28 cellular contexts compared by ENCODE assay signal in the genomic region with DNA sequence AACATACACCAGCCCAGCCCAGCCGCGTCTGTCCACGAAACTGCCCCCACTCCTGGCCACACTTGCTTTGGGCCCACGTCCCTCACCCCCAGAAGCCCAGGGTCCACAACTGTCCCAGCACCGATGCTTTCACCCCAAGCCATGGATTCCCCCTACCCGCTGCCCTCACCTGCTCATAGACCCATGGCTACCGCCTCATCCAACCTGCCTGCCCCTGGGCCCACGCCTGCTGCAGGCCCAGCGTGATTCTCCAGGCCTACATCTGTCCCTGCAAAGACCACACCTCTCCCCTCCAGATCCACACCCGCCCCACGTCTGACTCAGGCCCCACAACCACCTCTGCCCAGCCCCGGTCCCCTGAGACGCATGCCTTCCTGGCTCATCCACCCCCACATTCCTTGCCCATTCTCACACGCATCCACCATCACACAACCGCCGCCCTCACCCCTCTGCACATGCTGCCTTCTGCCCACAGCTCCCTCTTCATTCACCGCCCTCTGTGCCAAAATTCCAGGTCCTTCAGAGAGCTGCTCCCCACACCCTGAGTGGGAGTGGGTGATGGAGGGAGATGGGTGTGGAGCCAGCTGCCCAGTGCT.
DNase-seq lines count a peak whose midpoint lies in the region; ATAC-seq and TF ChIP-seq lines count a peak whose summit lies in the region.
"Had no signal": no experiment of that assay in that cellular context is flagged by ENCODE, and none has a peak within 500 bp of the region (broad histone marks: within the 10 kb centered on the region; RNA-seq: fewer than 3 reads in every experiment).

No MANE protein-coding gene starts in this region.

- no peak overlapping the region for H4K8ac ChIP-seq in IMR-90 (ENCODE audit: low read depth in 2 of 2, low read length in 2 of 2)

- intact Hi-C loops in IMR-90 (cut with micrococcal nuclease), result no loop called here

- no peaks in the 10 kb centered on the region for H3K36me3 ChIP-seq in BLaER1
- H3K36me3 ChIP-seq in IMR-90 (ENCODE audit: control insufficient read depth, insufficient read depth, low read length), result no peaks in the 10 kb centered on the region
- H3K36me3 ChIP-seq in endocrine pancreas (ENCODE audit: control insufficient read depth, insufficient read depth, low read length), result no peaks in the 10 kb centered on the region
- no peaks in the 10 kb centered on the region for H3K36me3 ChIP-seq in SJCRH30
- no peaks in the 10 kb centered on the region for H3K36me3 ChIP-seq in endodermal cell (ENCODE audit: control insufficient read depth, insufficient read depth, low read length)
- H3K36me3 ChIP-seq: neutrophil, prostate gland, upper lobe of left lung had no signal

- POLR2A ChIA-PET in IMR-90 (lab: Charles Lee; ENCODE audit: unreplicated experiment), result no interaction called here

- no peak overlapping the region for H2BK15ac ChIP-seq in IMR-90 (ENCODE audit: low read depth, low read length)

- H3K27me3 ChIP-seq in BLaER1 (no peaks in the 10 kb centered on the region; the same call in 1 of the 2 replicates), IMR-90 (ENCODE audit: control insufficient read depth, insufficient read depth, low read length) (peaks cover 43% of the 10 kb centered on the region), endocrine pancreas (ENCODE audit: control insufficient read depth, insufficient read depth, low read length) (no peaks in the 10 kb centered on the region), SJCRH30 (peaks cover 12% of the 10 kb centered on the region), endodermal cell (ENCODE audit: control insufficient read depth, insufficient read depth, low read length, poor library complexity, severe bottlenecking) (no peaks in the 10 kb centered on the region)
- H3K27me3 ChIP-seq: hepatocyte, upper lobe of left lung had no signal

- H2AFZ ChIP-seq in IMR-90 (replicated peaks; ENCODE audit: low read length, poor library complexity), result no peak overlapping the region
- H2AFZ ChIP-seq: hepatocyte had no signal

- peaks cover 70% of the 10 kb centered on the region for H3K4me1 Mint-ChIP-seq in nephron progenitor cell
- peaks cover 6% of the 10 kb centered on the region for H3K4me1 Mint-ChIP-seq in endodermal cell

- H2BK5ac ChIP-seq in IMR-90 (ENCODE audit: low read depth, low read length, poor library complexity, severe bottlenecking), result no peak overlapping the region

- WGBS in IMR-90 (ENCODE audit: extremely low coverage in 2 of 2, insufficient read length in 1 of 2), 2 experiments, result 68% methylated on average over 8 of the region's 17 CpGs; no CpG with 5 or more reads in 1 of the 2 experiments
- WGBS in endodermal cell (ENCODE audit: insufficient coverage in 1 of 2, insufficient read length in 1 of 2), 2 experiments, result 76 to 83% methylated on average over 5 to 17 of the region's 17 CpGs

- H3K4me3 ChIP-seq in BLaER1 (no peak overlapping the region), IMR-90 (ENCODE audit: insufficient read depth, low read depth, low read length) (no peak overlapping the region), endocrine pancreas (ENCODE audit: control insufficient read depth, insufficient read depth, low read length) (no peak overlapping the region), SJCRH30 (no peak overlapping the region), endodermal cell (ENCODE audit: low read length) (no peak overlapping the region)
- H3K4me3 ChIP-seq: GM12878, hepatocyte, prostate gland, SK-N-MC, upper lobe of left lung had no signal

- no peak overlapping the region for H3K14ac ChIP-seq in IMR-90 (replicated peaks; ENCODE audit: low read depth, low read length)

- H3K79me1 ChIP-seq in IMR-90 (ENCODE audit: low read depth in 1 of 2, low read length in 2 of 2), result no peaks in the 10 kb centered on the region

- no peaks in the 10 kb centered on the region for H4K20me1 ChIP-seq in BLaER1
- H4K20me1 ChIP-seq in IMR-90 (ENCODE audit: insufficient read depth, low read length), result no peaks in the 10 kb centered on the region

- H4K5ac ChIP-seq in IMR-90 (ENCODE audit: low read depth, low read length), result no peak overlapping the region

- H3K27ac ChIP-seq in BLaER1 (no peak overlapping the region), IMR-90 (ENCODE audit: insufficient read depth, low read length) (no peak overlapping the region), SJCRH30 (no peak overlapping the region), endodermal cell (ENCODE audit: low read depth, low read length) (no peak overlapping the region)
- H3K27ac ChIP-seq: C4-2B, hepatocyte, neutrophil, prostate gland, SK-N-MC, upper lobe of left lung, VCaP had no signal

- CTCF ChIA-PET in IMR-90 (lab: Yijun Ruan, JAX), result no interaction called here

- H4K91ac ChIP-seq in IMR-90 (ENCODE audit: insufficient read depth, low read depth, low read length), result no peak overlapping the region

- H2AK9ac ChIP-seq in IMR-90 (replicated peaks; ENCODE audit: low read depth, low read length, poor library complexity), result peak overlapping the region; percentile 65

- no peak for TF ChIP-seq RAD21 in IMR-90 (IDR thresholded peaks at IDR 0.05; ENCODE audit: low read length)

- H3K9me3 Mint-ChIP-seq in nephron progenitor cell, result no peaks in the 10 kb centered on the region
- no peaks in the 10 kb centered on the region for H3K9me3 Mint-ChIP-seq in endodermal cell
- H3K9me3 Mint-ChIP-seq: activated CD4-positive, alpha-beta T cell treated with anti-CD3 and anti-CD28 coated beads, Interleukin-2, amount 10 ng/mL, durations not matched to agents 24 days and 14 days; stimulated activated naive B cell treated with anti-CD40 and anti-IgM and Interleukin-4, amounts not matched to agents 10 μg/mL and 1 μg/mL and 100 μg/mL, for 72 hours had no signal

- no peak overlapping the region for H3K4me3 Mint-ChIP-seq in nephron progenitor cell
- no peak overlapping the region for H3K4me3 Mint-ChIP-seq in endodermal cell
- H3K4me3 Mint-ChIP-seq: activated CD4-positive, alpha-beta T cell treated with anti-CD3 and anti-CD28 coated beads, Interleukin-2, amount 10 ng/mL, durations not matched to agents 24 days and 14 days; stimulated activated naive B cell treated with anti-CD40 and anti-IgM and Interleukin-4, amounts not matched to agents 10 μg/mL and 1 μg/mL and 100 μg/mL, for 72 hours had no signal

- H3K27ac Mint-ChIP-seq in nephron progenitor cell (peak overlapping the region; percentile 76), endodermal cell (no peak overlapping the region)
- H3K27ac Mint-ChIP-seq: activated CD4-positive, alpha-beta T cell treated with anti-CD3 and anti-CD28 coated beads, Interleukin-2, amount 10 ng/mL, durations not matched to agents 24 days and 14 days; stimulated activated naive B cell treated with anti-CD40 and anti-IgM and Interleukin-4, amounts not matched to agents 10 μg/mL and 1 μg/mL and 100 μg/mL, for 72 hours had no signal

- H3K9me3 ChIP-seq in BLaER1 (no peaks in the 10 kb centered on the region), IMR-90 (ENCODE audit: control insufficient read depth, insufficient read depth, low read length) (no peaks in the 10 kb centered on the region), endocrine pancreas (ENCODE audit: control insufficient read depth, low read length) (no peaks in the 10 kb centered on the region), SJCRH30 (replicated peaks) (no peaks in the 10 kb centered on the region), endodermal cell (ENCODE audit: control insufficient read depth, low read length) (no peaks in the 10 kb centered on the region)
- H3K9me3 ChIP-seq: Caco-2, neutrophil, prostate gland, upper lobe of left lung had no signal

- in situ Hi-C loops in IMR-90 (cut with MboI; ENCODE audit: low sequenced_read_pairs), result no loop called here

- no TSS peak for BruUV-seq in IMR-90 (replicated peaks; lab: Mats Ljungman, UMichigan)

- H2BK20ac ChIP-seq in IMR-90 (ENCODE audit: low read depth, low read length), result no peak overlapping the region

- no peak overlapping the region for H3K23ac ChIP-seq in IMR-90 (ENCODE audit: low read depth, low read length)

- ATAC-seq in IMR-90 (ENCODE audit: low read depth), result no peak
- ATAC-seq: GM12878; sciatic nerve; stimulated activated naive B cell treated with anti-CD40 and anti-IgM and Interleukin-4, amounts not matched to agents 10 μg/mL and 1 μg/mL and 100 μg/mL, for 72 hours had no signal

- H2AK5ac ChIP-seq in IMR-90 (ENCODE audit: low read depth, low read length), result no peak overlapping the region

- no peak for DNase-seq in IMR-90
- no peak for DNase-seq in nephron progenitor cell
- DNase-seq in activated naive CD4-positive, alpha-beta T cell (lab: John Stamatoyannopoulos, UW), result no peak
- DNase-seq in SJCRH30, result no peak
- no peak for DNase-seq in endodermal cell
- DNase-seq in OCI-M2 (lab: John Stamatoyannopoulos, UW; ENCODE audit: unreplicated experiment), result no peak
- DNase-seq: activated CD4-positive, alpha-beta T cell treated with anti-CD3 and anti-CD28 coated beads, Interleukin-2, amount 10 ng/mL, durations not matched to agents 24 days and 14 days; activated naive CD4-positive, alpha-beta T cell treated with Interleukin-2 at 50 U/mL for 16 hours; activated T-cell treated with anti-CD3 and anti-CD28 coated beads, Interleukin-2, amount 50 U/mL, for 1 hour; Caco-2; DMS79 treated with DMSO at 0.1 percent for 48 hours; effector CD8-positive, alpha-beta T cell; erythroblast; GOT3; NCI-H2081; stimulated activated naive B cell treated with anti-CD40 and anti-IgM and Interleukin-4, amounts not matched to agents 10 μg/mL and 1 μg/mL and 100 μg/mL, for 72 hours; T-helper 2 cell; upper lobe of left lung had no signal

- dilution Hi-C loops in IMR-90 (cut with HindIII; ENCODE audit: low sequenced_read_pairs, unreplicated experiment), result no loop called here

- TF ChIP-seq CTCF in IMR-90 (conservative IDR thresholded peaks at IDR 0.05; ENCODE audit: low read depth, low read length), result no peak
- TF ChIP-seq CTCF in nephron progenitor cell (IDR thresholded peaks at IDR 0.05), result no peak
- no peak for TF ChIP-seq CTCF in endodermal cell (conservative IDR thresholded peaks at IDR 0.05)

- H3K27me3 Mint-ChIP-seq in nephron progenitor cell (ENCODE audit: low read depth, poor library complexity) (peaks cover 27% of the 10 kb centered on the region), endodermal cell (ENCODE audit: insufficient read depth) (no peaks in the 10 kb centered on the region)
- H3K27me3 Mint-ChIP-seq: activated CD4-positive, alpha-beta T cell treated with anti-CD3 and anti-CD28 coated beads, Interleukin-2, amount 10 ng/mL, durations not matched to agents 24 days and 14 days had no signal

- H3K4ac ChIP-seq in IMR-90 (ENCODE audit: low read depth, low read length), result no peak overlapping the region

- H2BK120ac ChIP-seq in IMR-90 (ENCODE audit: low read depth, low read length), result no peak overlapping the region

- peaks cover 59% of the 10 kb centered on the region for H3K4me1 ChIP-seq in BLaER1
- no peaks in the 10 kb centered on the region for H3K4me1 ChIP-seq in IMR-90 (ENCODE audit: control insufficient read depth, insufficient read depth, low read length)
- no peaks in the 10 kb centered on the region for H3K4me1 ChIP-seq in endocrine pancreas (ENCODE audit: control insufficient read depth, insufficient read depth, low read length)
- no peaks in the 10 kb centered on the region for H3K4me1 ChIP-seq in SJCRH30
- no peaks in the 10 kb centered on the region for H3K4me1 ChIP-seq in endodermal cell (ENCODE audit: control insufficient read depth, insufficient read depth, low read length)
- H3K4me1 ChIP-seq: Caco-2, prostate gland had no signal

- H3K9ac ChIP-seq in BLaER1 (no peak overlapping the region; the same call in 1 of the 2 replicates), IMR-90 (ENCODE audit: low read depth, low read length) (no peak overlapping the region), endocrine pancreas (ENCODE audit: control insufficient read depth, insufficient read depth, low read length) (peak overlapping the region; percentile 16), endodermal cell (ENCODE audit: extremely low read depth, low read length, poor library complexity, severe bottlenecking) (no peak overlapping the region)

- no peaks in the 10 kb centered on the region for H3K9me1 ChIP-seq in IMR-90 (ENCODE audit: insufficient read depth, low read length)

- H3K4me2 ChIP-seq in BLaER1 (peak overlapping the region; percentile 59), IMR-90 (ENCODE audit: low read depth, low read length) (no peak overlapping the region)
- H3K4me2 ChIP-seq: hepatocyte had no signal

- H3K56ac ChIP-seq in IMR-90 (ENCODE audit: extremely low read depth, insufficient read depth, low read length), result no peak overlapping the region

- H3K18ac ChIP-seq in IMR-90 (ENCODE audit: low read depth, low read length), result no peak overlapping the region

- no peak for TF ChIP-seq POLR2A in IMR-90 (IDR thresholded peaks at IDR 0.05; ENCODE audit: low read depth, low read length)

- H3K36me3 Mint-ChIP-seq in nephron progenitor cell (ENCODE audit: low read depth) (no peaks in the 10 kb centered on the region), endodermal cell (ENCODE audit: low read depth) (no peaks in the 10 kb centered on the region)
- H3K36me3 Mint-ChIP-seq: stimulated activated naive B cell treated with anti-CD40 and anti-IgM and Interleukin-4, amounts not matched to agents 10 μg/mL and 1 μg/mL and 100 μg/mL, for 72 hours had no signal
